Comparison of ENCODE assay signal across 1 cellular context in the genomic region with DNA sequence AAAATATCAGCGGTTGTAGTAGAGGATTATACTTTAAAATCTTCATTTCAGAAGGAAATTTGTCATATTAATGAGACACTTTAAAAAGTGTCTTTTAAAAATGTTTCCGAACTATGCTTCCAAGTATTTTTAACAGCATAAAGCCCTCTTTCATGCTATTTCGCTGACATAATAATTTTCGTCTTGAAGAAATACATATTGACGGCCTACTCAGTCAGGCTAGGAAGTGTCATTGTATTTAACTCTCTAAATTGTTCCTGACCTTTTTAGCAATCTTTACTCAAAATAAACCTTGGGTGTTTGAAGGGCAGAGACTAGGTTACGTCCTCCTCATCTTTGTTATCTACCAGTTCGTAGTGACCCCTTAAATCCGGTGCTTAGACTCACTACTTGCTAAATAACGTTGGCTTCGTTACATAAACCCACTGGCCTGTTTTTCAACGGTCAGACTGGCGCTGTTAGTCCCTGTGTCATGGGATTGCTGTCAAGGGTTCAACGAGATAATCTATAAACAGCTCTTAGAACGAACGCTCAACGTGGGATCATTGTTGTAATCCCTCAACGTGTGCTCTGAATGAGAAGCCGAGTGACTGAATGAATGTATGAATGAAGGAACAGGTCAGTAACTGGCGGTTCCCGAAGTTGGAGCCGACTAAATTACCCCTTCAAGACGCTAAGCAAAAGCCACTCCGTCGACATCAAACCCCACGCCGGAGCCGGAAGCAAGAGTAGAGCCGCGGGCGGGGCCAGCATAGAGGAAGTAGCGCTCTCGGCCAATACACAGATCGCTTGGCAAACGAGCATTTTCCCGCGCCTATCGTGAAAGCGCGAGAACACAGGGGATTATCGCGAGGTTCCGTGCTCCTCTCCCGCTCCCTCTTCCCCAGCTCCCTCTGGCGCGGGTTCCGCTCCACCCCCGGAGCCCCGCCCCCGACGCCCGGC.
TF ChIP-seq lines count a peak whose summit lies in the region.

No MANE protein-coding gene starts in this region.

TF ChIP-seq in HepG2, 621 proteins besides CTCF, POLR2A, EP300 and RAD21 (continued from another document and continues in another):
- TF ChIP-seq, protein P1, sequence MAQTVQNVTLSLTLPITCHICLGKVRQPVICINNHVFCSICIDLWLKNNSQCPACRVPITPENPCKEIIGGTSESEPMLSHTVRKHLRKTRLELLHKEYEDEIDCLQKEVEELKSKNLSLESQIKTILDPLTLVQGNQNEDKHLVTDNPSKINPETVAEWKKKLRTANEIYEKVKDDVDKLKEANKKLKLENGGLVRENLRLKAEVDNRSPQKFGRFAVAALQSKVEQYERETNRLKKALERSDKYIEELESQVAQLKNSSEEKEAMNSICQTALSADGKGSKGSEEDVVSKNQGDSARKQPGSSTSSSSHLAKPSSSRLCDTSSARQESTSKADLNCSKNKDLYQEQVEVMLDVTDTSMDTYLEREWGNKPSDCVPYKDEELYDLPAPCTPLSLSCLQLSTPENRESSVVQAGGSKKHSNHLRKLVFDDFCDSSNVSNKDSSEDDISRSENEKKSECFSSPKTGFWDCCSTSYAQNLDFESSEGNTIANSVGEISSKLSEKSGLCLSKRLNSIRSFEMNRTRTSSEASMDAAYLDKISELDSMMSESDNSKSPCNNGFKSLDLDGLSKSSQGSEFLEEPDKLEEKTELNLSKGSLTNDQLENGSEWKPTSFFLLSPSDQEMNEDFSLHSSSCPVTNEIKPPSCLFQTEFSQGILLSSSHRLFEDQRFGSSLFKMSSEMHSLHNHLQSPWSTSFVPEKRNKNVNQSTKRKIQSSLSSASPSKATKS (CRISPR knock-in tag; IDR thresholded peaks at IDR 0.05) = 0 out of 2 replicates have a peak, but pooled peaks have one; percentile 6
- TF ChIP-seq MTA3 (CRISPR knock-in tag; IDR thresholded peaks at IDR 0.05) = no peak
- TF ChIP-seq ZNF562 (CRISPR knock-in tag; IDR thresholded peaks at IDR 0.05; ENCODE audit: borderline replicate concordance) = no peak
- no peak for TF ChIP-seq SKI (IDR thresholded peaks at IDR 0.05; ENCODE audit: partially characterized antibody)
- no peak for TF ChIP-seq ZNF773 (CRISPR knock-in tag; IDR thresholded peaks at IDR 0.05; ENCODE audit: borderline replicate concordance)
- TF ChIP-seq YY1 (IDR thresholded peaks at IDR 0.05; ENCODE audit: insufficient read depth, insufficient replicate concordance, low read depth, low read length) = peak; percentile 53
- TF ChIP-seq ZNF326 (CRISPR knock-in tag; IDR thresholded peaks at IDR 0.05; ENCODE audit: borderline replicate concordance) = no peak
- TF ChIP-seq, protein P2, sequence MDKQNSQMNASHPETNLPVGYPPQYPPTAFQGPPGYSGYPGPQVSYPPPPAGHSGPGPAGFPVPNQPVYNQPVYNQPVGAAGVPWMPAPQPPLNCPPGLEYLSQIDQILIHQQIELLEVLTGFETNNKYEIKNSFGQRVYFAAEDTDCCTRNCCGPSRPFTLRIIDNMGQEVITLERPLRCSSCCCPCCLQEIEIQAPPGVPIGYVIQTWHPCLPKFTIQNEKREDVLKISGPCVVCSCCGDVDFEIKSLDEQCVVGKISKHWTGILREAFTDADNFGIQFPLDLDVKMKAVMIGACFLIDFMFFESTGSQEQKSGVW (CRISPR knock-in tag; IDR thresholded peaks at IDR 0.05; ENCODE audit: borderline replicate concordance) = no peak
- peak; percentile 26; the same call in 1 of the 2 replicates for TF ChIP-seq ZFY (CRISPR knock-in tag; IDR thresholded peaks at IDR 0.05)
- no peak for TF ChIP-seq TOE1 (CRISPR knock-in tag; IDR thresholded peaks at IDR 0.05)
- peak; percentile 68; the same call in 1 of the 2 replicates for TF ChIP-seq FOXJ3 (CRISPR knock-in tag; IDR thresholded peaks at IDR 0.05; ENCODE audit: borderline replicate concordance)
- TF ChIP-seq, protein P3, sequence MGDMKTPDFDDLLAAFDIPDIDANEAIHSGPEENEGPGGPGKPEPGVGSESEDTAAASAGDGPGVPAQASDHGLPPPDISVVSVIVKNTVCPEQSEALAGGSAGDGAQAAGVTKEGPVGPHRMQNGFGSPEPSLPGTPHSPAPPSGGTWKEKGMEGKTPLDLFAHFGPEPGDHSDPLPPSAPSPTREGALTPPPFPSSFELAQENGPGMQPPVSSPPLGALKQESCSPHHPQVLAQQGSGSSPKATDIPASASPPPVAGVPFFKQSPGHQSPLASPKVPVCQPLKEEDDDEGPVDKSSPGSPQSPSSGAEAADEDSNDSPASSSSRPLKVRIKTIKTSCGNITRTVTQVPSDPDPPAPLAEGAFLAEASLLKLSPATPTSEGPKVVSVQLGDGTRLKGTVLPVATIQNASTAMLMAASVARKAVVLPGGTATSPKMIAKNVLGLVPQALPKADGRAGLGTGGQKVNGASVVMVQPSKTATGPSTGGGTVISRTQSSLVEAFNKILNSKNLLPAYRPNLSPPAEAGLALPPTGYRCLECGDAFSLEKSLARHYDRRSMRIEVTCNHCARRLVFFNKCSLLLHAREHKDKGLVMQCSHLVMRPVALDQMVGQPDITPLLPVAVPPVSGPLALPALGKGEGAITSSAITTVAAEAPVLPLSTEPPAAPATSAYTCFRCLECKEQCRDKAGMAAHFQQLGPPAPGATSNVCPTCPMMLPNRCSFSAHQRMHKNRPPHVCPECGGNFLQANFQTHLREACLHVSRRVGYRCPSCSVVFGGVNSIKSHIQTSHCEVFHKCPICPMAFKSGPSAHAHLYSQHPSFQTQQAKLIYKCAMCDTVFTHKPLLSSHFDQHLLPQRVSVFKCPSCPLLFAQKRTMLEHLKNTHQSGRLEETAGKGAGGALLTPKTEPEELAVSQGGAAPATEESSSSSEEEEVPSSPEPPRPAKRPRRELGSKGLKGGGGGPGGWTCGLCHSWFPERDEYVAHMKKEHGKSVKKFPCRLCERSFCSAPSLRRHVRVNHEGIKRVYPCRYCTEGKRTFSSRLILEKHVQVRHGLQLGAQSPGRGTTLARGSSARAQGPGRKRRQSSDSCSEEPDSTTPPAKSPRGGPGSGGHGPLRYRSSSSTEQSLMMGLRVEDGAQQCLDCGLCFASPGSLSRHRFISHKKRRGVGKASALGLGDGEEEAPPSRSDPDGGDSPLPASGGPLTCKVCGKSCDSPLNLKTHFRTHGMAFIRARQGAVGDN (CRISPR knock-in tag; IDR thresholded peaks at IDR 0.05) = peak; percentile 71; the same call in 1 of the 2 replicates
- TF ChIP-seq ZZZ3 (CRISPR knock-in tag; IDR thresholded peaks at IDR 0.05; ENCODE audit: borderline replicate concordance) = peak; percentile 83; the same call in 1 of the 2 replicates
- no peak for TF ChIP-seq ZNF556 (CRISPR knock-in tag; IDR thresholded peaks at IDR 0.05; ENCODE audit: borderline replicate concordance)
- TF ChIP-seq BRD4 (CRISPR knock-in tag; IDR thresholded peaks at IDR 0.05) = no peak
- no peak for TF ChIP-seq ZNF335 (CRISPR knock-in tag; IDR thresholded peaks at IDR 0.05)
- TF ChIP-seq ARNT (IDR thresholded peaks at IDR 0.05) = no peak
- TF ChIP-seq, protein P4, sequence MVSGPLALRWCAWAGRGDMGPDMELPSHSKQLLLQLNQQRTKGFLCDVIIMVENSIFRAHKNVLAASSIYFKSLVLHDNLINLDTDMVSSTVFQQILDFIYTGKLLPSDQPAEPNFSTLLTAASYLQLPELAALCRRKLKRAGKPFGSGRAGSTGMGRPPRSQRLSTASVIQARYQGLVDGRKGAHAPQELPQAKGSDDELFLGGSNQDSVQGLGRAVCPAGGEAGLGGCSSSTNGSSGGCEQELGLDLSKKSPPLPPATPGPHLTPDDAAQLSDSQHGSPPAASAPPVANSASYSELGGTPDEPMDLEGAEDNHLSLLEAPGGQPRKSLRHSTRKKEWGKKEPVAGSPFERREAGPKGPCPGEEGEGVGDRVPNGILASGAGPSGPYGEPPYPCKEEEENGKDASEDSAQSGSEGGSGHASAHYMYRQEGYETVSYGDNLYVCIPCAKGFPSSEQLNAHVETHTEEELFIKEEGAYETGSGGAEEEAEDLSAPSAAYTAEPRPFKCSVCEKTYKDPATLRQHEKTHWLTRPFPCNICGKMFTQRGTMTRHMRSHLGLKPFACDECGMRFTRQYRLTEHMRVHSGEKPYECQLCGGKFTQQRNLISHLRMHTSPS (CRISPR knock-in tag; IDR thresholded peaks at IDR 0.05; ENCODE audit: low read depth) = no peak
- no peak for TF ChIP-seq ZNF3 (CRISPR knock-in tag; IDR thresholded peaks at IDR 0.05)
- no peak for TF ChIP-seq PCBP1 (IDR thresholded peaks at IDR 0.05; ENCODE audit: borderline replicate concordance, low read depth, low read length)
- TF ChIP-seq SRF (IDR thresholded peaks at IDR 0.05; ENCODE audit: low read depth, low read length) = no peak
- no peak for TF ChIP-seq ZNF431 (CRISPR knock-in tag; IDR thresholded peaks at IDR 0.05; ENCODE audit: borderline replicate concordance, low read depth)
- no peak for TF ChIP-seq KLF9 (CRISPR knock-in tag; IDR thresholded peaks at IDR 0.05; ENCODE audit: low read depth)
- TF ChIP-seq HMG20B (CRISPR knock-in tag; conservative IDR thresholded peaks at IDR 0.05) = no peak
- TF ChIP-seq, protein P5, sequence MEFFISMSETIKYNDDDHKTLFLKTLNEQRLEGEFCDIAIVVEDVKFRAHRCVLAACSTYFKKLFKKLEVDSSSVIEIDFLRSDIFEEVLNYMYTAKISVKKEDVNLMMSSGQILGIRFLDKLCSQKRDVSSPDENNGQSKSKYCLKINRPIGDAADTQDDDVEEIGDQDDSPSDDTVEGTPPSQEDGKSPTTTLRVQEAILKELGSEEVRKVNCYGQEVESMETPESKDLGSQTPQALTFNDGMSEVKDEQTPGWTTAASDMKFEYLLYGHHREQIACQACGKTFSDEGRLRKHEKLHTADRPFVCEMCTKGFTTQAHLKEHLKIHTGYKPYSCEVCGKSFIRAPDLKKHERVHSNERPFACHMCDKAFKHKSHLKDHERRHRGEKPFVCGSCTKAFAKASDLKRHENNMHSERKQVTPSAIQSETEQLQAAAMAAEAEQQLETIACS (CRISPR knock-in tag; IDR thresholded peaks at IDR 0.05) = no peak
- TF ChIP-seq, protein P6, sequence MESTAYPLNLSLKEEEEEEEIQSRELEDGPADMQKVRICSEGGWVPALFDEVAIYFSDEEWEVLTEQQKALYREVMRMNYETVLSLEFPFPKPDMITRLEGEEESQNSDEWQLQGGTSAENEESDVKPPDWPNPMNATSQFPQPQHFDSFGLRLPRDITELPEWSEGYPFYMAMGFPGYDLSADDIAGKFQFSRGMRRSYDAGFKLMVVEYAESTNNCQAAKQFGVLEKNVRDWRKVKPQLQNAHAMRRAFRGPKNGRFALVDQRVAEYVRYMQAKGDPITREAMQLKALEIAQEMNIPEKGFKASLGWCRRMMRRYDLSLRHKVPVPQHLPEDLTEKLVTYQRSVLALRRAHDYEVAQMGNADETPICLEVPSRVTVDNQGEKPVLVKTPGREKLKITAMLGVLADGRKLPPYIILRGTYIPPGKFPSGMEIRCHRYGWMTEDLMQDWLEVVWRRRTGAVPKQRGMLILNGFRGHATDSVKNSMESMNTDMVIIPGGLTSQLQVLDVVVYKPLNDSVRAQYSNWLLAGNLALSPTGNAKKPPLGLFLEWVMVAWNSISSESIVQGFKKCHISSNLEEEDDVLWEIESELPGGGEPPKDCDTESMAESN (CRISPR knock-in tag; conservative IDR thresholded peaks at IDR 0.05) = no peak
- TF ChIP-seq, protein P7, sequence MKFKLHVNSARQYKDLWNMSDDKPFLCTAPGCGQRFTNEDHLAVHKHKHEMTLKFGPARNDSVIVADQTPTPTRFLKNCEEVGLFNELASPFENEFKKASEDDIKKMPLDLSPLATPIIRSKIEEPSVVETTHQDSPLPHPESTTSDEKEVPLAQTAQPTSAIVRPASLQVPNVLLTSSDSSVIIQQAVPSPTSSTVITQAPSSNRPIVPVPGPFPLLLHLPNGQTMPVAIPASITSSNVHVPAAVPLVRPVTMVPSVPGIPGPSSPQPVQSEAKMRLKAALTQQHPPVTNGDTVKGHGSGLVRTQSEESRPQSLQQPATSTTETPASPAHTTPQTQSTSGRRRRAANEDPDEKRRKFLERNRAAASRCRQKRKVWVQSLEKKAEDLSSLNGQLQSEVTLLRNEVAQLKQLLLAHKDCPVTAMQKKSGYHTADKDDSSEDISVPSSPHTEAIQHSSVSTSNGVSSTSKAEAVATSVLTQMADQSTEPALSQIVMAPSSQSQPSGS (CRISPR knock-in tag; IDR thresholded peaks at IDR 0.05) = no peak
- TF ChIP-seq, protein P8, sequence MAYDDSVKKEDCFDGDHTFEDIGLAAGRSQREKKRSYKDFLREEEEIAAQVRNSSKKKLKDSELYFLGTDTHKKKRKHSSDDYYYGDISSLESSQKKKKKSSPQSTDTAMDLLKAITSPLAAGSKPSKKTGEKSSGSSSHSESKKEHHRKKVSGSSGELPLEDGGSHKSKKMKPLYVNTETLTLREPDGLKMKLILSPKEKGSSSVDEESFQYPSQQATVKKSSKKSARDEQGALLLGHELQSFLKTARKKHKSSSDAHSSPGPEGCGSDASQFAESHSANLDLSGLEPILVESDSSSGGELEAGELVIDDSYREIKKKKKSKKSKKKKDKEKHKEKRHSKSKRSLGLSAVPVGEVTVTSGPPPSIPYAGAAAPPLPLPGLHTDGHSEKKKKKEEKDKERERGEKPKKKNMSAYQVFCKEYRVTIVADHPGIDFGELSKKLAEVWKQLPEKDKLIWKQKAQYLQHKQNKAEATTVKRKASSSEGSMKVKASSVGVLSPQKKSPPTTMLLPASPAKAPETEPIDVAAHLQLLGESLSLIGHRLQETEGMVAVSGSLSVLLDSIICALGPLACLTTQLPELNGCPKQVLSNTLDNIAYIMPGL (CRISPR knock-in tag; IDR thresholded peaks at IDR 0.05; ENCODE audit: borderline replicate concordance in 1 of 2, low read depth in 1 of 2) = peak in 1 of 2 experiments; percentile 40; a peak in 2 of 4 replicates
- TF ChIP-seq ZNF124 (CRISPR knock-in tag; IDR thresholded peaks at IDR 0.05) = no peak; the same call in 1 of the 2 replicates
- TF ChIP-seq KLF12 (CRISPR knock-in tag; IDR thresholded peaks at IDR 0.05; ENCODE audit: borderline replicate concordance) = no peak
- TF ChIP-seq, protein P9, sequence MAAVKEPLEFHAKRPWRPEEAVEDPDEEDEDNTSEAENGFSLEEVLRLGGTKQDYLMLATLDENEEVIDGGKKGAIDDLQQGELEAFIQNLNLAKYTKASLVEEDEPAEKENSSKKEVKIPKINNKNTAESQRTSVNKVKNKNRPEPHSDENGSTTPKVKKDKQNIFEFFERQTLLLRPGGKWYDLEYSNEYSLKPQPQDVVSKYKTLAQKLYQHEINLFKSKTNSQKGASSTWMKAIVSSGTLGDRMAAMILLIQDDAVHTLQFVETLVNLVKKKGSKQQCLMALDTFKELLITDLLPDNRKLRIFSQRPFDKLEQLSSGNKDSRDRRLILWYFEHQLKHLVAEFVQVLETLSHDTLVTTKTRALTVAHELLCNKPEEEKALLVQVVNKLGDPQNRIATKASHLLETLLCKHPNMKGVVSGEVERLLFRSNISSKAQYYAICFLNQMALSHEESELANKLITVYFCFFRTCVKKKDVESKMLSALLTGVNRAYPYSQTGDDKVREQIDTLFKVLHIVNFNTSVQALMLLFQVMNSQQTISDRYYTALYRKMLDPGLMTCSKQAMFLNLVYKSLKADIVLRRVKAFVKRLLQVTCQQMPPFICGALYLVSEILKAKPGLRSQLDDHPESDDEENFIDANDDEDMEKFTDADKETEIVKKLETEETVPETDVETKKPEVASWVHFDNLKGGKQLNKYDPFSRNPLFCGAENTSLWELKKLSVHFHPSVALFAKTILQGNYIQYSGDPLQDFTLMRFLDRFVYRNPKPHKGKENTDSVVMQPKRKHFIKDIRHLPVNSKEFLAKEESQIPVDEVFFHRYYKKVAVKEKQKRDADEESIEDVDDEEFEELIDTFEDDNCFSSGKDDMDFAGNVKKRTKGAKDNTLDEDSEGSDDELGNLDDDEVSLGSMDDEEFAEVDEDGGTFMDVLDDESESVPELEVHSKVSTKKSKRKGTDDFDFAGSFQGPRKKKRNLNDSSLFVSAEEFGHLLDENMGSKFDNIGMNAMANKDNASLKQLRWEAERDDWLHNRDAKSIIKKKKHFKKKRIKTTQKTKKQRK (IDR thresholded peaks at IDR 0.05; ENCODE audit: low read length) = no peak
- no peak for TF ChIP-seq MZF1 (CRISPR knock-in tag; IDR thresholded peaks at IDR 0.05; ENCODE audit: borderline replicate concordance)
